In the genomic region with DNA sequence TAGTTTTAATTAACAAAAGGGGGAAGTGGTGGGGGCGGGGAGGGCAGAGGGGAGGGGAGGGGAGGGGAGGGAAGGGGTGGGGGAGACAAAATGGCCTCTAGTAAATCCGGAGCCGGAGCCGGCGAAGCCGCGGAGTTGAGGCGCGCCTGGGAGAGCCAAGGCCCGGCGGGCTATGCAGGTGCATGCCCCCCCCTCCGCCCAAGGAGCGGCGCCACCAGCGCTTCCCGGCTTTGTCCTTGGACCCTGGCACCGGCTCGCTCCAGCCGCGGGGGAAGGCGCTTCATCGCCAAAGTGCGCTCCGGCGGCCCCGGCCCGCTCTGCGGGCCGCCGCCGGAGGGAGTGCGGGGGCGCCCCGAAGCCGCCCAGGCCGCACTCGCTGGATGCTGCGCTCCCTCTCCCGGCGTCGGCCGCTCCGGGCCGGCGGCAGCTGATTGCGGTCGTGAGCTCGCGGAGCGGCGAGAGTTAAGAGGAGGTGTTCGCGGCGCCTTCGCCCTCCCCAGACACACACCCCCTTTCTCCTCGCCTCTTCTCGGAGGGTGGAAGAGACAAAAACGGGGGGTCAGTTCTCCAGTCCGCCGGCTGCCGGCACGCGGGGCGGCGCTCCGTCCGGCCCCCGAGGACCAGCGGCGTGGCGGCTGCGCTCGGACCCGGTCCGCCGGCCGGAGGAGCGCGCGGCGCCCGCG, we compare ENCODE assay signal across 9 cellular contexts. TPM values are rescaled to one million over a fixed set of nuclear protein-coding genes. Genes with fewer than 3 reads are reported as not detected.
DNase-seq lines count a peak whose midpoint lies in the region; ATAC-seq and TF ChIP-seq lines count a peak whose summit lies in the region.
"Had no signal": no experiment of that assay in that cellular context is flagged by ENCODE, and none has a peak within 500 bp of the region (broad histone marks: within the 10 kb centered on the region; RNA-seq: fewer than 3 reads in every experiment).

A gene with protein sequence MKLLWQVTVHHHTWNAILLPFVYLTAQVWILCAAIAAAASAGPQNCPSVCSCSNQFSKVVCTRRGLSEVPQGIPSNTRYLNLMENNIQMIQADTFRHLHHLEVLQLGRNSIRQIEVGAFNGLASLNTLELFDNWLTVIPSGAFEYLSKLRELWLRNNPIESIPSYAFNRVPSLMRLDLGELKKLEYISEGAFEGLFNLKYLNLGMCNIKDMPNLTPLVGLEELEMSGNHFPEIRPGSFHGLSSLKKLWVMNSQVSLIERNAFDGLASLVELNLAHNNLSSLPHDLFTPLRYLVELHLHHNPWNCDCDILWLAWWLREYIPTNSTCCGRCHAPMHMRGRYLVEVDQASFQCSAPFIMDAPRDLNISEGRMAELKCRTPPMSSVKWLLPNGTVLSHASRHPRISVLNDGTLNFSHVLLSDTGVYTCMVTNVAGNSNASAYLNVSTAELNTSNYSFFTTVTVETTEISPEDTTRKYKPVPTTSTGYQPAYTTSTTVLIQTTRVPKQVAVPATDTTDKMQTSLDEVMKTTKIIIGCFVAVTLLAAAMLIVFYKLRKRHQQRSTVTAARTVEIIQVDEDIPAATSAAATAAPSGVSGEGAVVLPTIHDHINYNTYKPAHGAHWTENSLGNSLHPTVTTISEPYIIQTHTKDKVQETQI (minus strand): TSS at position 439 of the 683 bp plus-strand sequence. CDS start 797 bp downstream, outside the sequence.

- TF ChIP-seq CTCF in GM20000 (IDR thresholded peaks at IDR 0.05; ENCODE audit: extremely low read depth, missing control alignments) (no peak), fibroblast of villous mesenchyme (IDR thresholded peaks at IDR 0.05; ENCODE audit: insufficient read depth, low read depth, low read length) (no peak), natural killer cell (IDR thresholded peaks at IDR 0.05) (no peak)

- peaks cover 37% of the 10 kb centered on the region for H3K27me3 ChIP-seq in HUES48 (ENCODE audit: control insufficient read depth, insufficient read depth, low read length)

- peaks cover 11% of the 10 kb centered on the region for H3K4me1 Mint-ChIP-seq in activated T-cell treated with anti-CD3 and anti-CD28 coated beads, Interleukin-2, amount 50 U/mL, for 72 hours (ENCODE audit: low read depth)
- peaks cover 15 to 27% of the 10 kb centered on the region in 2 donors for H3K4me1 Mint-ChIP-seq in natural killer cell

- H3K27ac ChIP-seq in HUES48 (ENCODE audit: low read depth, low read length), result peak within 1 kb of the TSS; percentile 70

- no peaks in the 10 kb centered on the region for H3K27me3 Mint-ChIP-seq in activated T-cell treated with anti-CD3 and anti-CD28 coated beads, Interleukin-2, amount 50 U/mL, for 72 hours (ENCODE audit: low read depth)
- H3K27me3 Mint-ChIP-seq in natural killer cell (ENCODE audit: low read depth in 2 of 2), result peaks cover 0 to 6% of the 10 kb centered on the region in 2 donors

- no peaks in the 10 kb centered on the region for H3K9me3 Mint-ChIP-seq in activated T-cell treated with anti-CD3 and anti-CD28 coated beads, Interleukin-2, amount 50 U/mL, for 72 hours
- no peaks in the 10 kb centered on the region for H3K9me3 Mint-ChIP-seq in natural killer cell

- H3K27ac Mint-ChIP-seq in activated T-cell treated with anti-CD3 and anti-CD28 coated beads, Interleukin-2, amount 50 U/mL, for 72 hours, result no peak within 1 kb of the TSS
- peak within 1 kb of the TSS in 1 of 2 donors; percentile 77 for H3K27ac Mint-ChIP-seq in natural killer cell

- peak; percentile 36 to 42 for ATAC-seq in activated T-cell treated with anti-CD3 and anti-CD28 coated beads, Interleukin-2, amount 50 U/mL, for 72 hours (replicated peaks in 1 of 2)
- ATAC-seq in natural killer cell (peak; percentile 43 to 59 (median 46)), HG03460 (IDR thresholded peaks at IDR 0.05; ENCODE audit: unreplicated experiment) (no peak)

- H3K9ac ChIP-seq in HUES48 (ENCODE audit: low read depth, low read length), result peak within 1 kb of the TSS; percentile 69

- peaks cover 11% of the 10 kb centered on the region for H3K36me3 ChIP-seq in HUES48 (ENCODE audit: control insufficient read depth, insufficient read depth, low read length)

- DNase-seq in D341Med (ENCODE audit: low spot score) (peak; percentile 81), GM20000 (ENCODE audit: low spot score) (peak; percentile 82), fibroblast of villous mesenchyme (ENCODE audit: low read depth) (peak; percentile 52), natural killer cell (peak; percentile 33), HK-2 (ENCODE audit: unreplicated experiment) (no peak)
- DNase-seq in activated T-cell treated with anti-CD3 and anti-CD28 coated beads, Interleukin-2, amount 50 U/mL, for 72 hours, result peak; percentile 34 to 41

- peak within 1 kb of the TSS; percentile 71 for H3K4me3 ChIP-seq in HUES48 (ENCODE audit: low read depth, low read length)
- H3K4me3 ChIP-seq in fibroblast of villous mesenchyme (ENCODE audit: low read depth, low read length), result peak within 1 kb of the TSS; percentile 59

- peak within 1 kb of the TSS; percentile 70 to 81 for H3K4me3 Mint-ChIP-seq in activated T-cell treated with anti-CD3 and anti-CD28 coated beads, Interleukin-2, amount 50 U/mL, for 72 hours
- peak within 1 kb of the TSS; percentile 94 for H3K4me3 Mint-ChIP-seq in natural killer cell

- peaks cover 29% of the 10 kb centered on the region for H3K4me1 ChIP-seq in HUES48 (ENCODE audit: control insufficient read depth, insufficient read depth, low read length)

- intact Hi-C loops in natural killer cell (cut with micrococcal nuclease), result no loop called here

- H3K36me3 Mint-ChIP-seq in activated T-cell treated with anti-CD3 and anti-CD28 coated beads, Interleukin-2, amount 50 U/mL, for 72 hours (ENCODE audit: insufficient read depth in 2 of 2), result peaks cover 10 to 11% of the 10 kb centered on the region in 2 donors
- H3K36me3 Mint-ChIP-seq in natural killer cell, result no peaks in the 10 kb centered on the region

- no peaks in the 10 kb centered on the region for H3K9me3 ChIP-seq in HUES48 (ENCODE audit: control insufficient read depth, insufficient read depth, low read length)

RNA-seq across cellular contexts. Expression of the gene that starts here (rescaled TPM):
- under 1 TPM in 1 of 2 donors, not detected in 1; 0.53 TPM for total RNA-seq in activated T-cell treated with anti-CD3 and anti-CD28 coated beads, Interleukin-2, amount 50 U/mL, for 72 hours
- total RNA-seq in fibroblast of villous mesenchyme, result under 0.01 TPM in 1 of 2 replicates, not detected in the other
- 1 to 10 TPM in 2 of 3 donors, under 1 TPM in 1; 0.79 to 2.4 (median 1.8) TPM for total RNA-seq in natural killer cell
- total RNA-seq: NCI-H460 had no signal

Comparison
In these comparisons a context has a peak if more than half of its experiments do, and no peak if none do; other contexts are left out.
1. Peak in DNase-seq and ATAC-seq in activated T-cell treated with anti-CD3 and anti-CD28 coated beads, Interleukin-2, amount 50 U/mL, for 72 hours; RNA of the gene not detected or under 1 TPM.
2. Peak in DNase-seq and H3K4me3 ChIP-seq in fibroblast of villous mesenchyme; RNA of the gene not detected or under 1 TPM.